ENCODE assay signal across 2 cellular contexts in the genomic region with DNA sequence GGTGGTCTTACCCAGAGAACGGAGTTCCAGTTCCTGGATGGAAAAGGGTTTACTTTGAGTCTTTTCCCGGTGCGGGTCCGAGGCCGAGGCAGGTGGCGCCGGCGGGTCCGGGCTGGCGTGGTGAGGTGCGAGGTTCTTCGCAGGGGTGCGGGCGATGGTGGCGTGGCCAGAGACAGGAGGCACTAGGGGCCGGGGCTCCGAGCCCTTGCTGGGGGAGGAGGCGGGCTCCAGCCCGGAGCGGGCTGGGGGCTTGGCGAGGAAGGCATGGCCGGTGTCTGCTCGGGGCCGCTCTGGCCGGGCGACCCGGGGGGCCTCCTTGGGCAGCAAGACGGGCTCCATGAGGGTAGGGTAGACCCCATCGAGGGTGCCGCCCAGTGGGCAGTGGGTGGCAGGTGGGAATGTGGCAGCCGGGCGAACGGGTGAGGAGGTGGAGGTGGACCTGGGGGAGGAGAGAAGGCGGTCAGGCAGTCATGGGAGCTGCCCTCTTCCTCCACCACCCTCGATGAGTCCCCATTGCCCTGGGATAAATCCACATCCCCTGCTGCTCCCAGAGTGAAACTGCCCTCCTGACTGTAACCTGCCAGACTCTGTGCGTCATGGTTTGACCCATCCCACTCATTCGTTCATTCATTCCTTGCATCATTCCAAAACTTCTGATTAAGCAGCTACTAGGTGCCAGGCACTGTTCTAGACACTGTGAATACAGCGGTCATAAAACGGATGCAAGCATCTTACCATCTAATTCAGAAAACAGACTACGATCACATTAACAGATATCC.
TF ChIP-seq lines count a peak whose summit lies in the region.

No MANE protein-coding gene starts in this region.

TF ChIP-seq in GM23338, 12 proteins besides CTCF, POLR2A, EP300 and RAD21 (continued from another document):
- TF ChIP-seq REST (IDR thresholded peaks at IDR 0.05; ENCODE audit: unreplicated experiment), result no peak
- TF ChIP-seq, protein P1, sequence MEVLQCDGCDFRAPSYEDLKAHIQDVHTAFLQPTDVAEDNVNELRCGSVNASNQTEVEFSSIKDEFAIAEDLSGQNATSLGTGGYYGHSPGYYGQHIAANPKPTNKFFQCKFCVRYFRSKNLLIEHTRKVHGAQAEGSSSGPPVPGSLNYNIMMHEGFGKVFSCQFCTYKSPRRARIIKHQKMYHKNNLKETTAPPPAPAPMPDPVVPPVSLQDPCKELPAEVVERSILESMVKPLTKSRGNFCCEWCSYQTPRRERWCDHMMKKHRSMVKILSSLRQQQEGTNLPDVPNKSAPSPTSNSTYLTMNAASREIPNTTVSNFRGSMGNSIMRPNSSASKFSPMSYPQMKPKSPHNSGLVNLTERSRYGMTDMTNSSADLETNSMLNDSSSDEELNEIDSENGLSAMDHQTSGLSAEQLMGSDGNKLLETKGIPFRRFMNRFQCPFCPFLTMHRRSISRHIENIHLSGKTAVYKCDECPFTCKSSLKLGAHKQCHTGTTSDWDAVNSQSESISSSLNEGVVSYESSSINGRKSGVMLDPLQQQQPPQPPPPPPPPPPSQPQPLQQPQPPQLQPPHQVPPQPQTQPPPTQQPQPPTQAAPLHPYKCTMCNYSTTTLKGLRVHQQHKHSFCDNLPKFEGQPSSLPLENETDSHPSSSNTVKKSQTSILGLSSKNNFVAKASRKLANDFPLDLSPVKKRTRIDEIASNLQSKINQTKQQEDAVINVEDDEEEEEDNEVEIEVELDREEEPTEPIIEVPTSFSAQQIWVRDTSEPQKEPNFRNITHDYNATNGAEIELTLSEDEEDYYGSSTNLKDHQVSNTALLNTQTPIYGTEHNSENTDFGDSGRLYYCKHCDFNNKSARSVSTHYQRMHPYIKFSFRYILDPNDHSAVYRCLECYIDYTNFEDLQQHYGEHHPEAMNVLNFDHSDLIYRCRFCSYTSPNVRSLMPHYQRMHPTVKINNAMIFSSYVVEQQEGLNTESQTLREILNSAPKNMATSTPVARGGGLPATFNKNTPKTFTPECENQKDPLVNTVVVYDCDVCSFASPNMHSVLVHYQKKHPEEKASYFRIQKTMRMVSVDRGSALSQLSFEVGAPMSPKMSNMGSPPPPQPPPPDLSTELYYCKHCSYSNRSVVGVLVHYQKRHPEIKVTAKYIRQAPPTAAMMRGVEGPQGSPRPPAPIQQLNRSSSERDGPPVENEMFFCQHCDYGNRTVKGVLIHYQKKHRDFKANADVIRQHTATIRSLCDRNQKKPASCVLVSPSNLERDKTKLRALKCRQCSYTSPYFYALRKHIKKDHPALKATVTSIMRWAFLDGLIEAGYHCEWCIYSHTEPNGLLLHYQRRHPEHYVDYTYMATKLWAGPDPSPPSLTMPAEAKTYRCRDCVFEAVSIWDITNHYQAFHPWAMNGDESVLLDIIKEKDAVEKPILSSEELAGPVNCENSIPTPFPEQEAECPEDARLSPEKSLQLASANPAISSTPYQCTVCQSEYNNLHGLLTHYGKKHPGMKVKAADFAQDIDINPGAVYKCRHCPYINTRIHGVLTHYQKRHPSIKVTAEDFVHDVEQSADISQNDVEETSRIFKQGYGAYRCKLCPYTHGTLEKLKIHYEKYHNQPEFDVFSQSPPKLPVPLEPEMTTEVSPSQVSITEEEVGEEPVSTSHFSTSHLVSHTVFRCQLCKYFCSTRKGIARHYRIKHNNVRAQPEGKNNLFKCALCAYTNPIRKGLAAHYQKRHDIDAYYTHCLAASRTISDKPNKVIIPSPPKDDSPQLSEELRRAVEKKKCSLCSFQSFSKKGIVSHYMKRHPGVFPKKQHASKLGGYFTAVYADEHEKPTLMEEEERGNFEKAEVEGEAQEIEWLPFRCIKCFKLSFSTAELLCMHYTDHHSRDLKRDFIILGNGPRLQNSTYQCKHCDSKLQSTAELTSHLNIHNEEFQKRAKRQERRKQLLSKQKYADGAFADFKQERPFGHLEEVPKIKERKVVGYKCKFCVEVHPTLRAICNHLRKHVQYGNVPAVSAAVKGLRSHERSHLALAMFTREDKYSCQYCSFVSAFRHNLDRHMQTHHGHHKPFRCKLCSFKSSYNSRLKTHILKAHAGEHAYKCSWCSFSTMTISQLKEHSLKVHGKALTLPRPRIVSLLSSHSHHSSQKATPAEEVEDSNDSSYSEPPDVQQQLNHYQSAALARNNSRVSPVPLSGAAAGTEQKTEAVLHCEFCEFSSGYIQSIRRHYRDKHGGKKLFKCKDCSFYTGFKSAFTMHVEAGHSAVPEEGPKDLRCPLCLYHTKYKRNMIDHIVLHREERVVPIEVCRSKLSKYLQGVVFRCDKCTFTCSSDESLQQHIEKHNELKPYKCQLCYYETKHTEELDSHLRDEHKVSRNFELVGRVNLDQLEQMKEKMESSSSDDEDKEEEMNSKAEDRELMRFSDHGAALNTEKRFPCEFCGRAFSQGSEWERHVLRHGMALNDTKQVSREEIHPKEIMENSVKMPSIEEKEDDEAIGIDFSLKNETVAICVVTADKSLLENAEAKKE (CRISPR knock-in tag; IDR thresholded peaks at IDR 0.05), result no peak
- no peak for TF ChIP-seq EZH2 (IDR thresholded peaks at IDR 0.05; ENCODE audit: low read depth, unreplicated experiment)
- no peak for TF ChIP-seq ZNF114 (CRISPR knock-in tag; IDR thresholded peaks at IDR 0.05)

TF ChIP-seq in WTC11, 78 proteins besides CTCF, POLR2A, EP300 and RAD21 (continued from another document):
- TF ChIP-seq EMX1 (CRISPR knock-in tag; IDR thresholded peaks at IDR 0.05), result no peak
